In the genomic region with DNA sequence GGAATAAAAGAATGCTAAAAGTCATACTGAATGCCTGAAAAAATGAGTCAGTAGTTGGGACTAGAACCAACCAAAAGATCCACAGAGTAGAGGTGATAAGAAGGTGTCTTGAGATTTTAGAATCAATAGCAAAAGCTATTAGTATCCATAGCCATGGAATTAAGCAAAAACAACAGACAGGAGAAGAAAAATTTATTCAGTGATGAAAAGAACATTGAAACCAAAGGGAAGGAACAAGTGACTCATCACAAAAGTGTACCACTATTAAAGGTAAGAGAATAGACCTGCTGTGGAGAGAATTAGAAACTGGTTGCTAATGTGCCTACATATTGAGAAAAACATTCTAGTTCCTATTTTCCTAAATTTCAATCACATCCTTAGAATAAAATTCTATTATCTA, we compare ENCODE assay signal across 21 cellular contexts.
"Had no signal": no experiment of that assay in that cellular context is flagged by ENCODE, and none has a peak within 500 bp of the region (broad histone marks: within the 10 kb centered on the region; RNA-seq: fewer than 3 reads in every experiment).

No MANE protein-coding gene starts in this region.

- H3K27ac ChIP-seq: ascending aorta, dorsolateral prefrontal cortex, heart right ventricle, lower lobe of right lung, pancreas, testis, upper lobe of left lung, WERI-Rb-1 had no signal

- ATAC-seq: activated T-cell treated with anti-CD3 and anti-CD28 coated beads, Interleukin-2, amount 50 U/mL, for 72 hours; heart right ventricle; left colon; lower lobe of right lung; natural killer cell; pancreas; sciatic nerve; stimulated activated memory B cell treated with anti-CD40 and anti-IgM and Interleukin-4, amounts not matched to agents 10 μg/mL and 1 μg/mL and 100 μg/mL, for 72 hours had no signal

- FAIRE-seq: pancreas had no signal

- H3K27ac Mint-ChIP-seq: activated naive CD4-positive, alpha-beta T cell treated with anti-CD3 and anti-CD28 coated beads, Interleukin-2, amount 50 U/mL, for 24 hours; activated T-cell treated with anti-CD3 and anti-CD28 coated beads, Interleukin-2, amount 50 U/mL, for 72 hours; endodermal cell; immature natural killer cell; natural killer cell; stimulated activated memory B cell treated with anti-CD40 and anti-IgM and Interleukin-4, amounts not matched to agents 10 μg/mL and 1 μg/mL and 100 μg/mL, for 72 hours had no signal

- H3K4me1 ChIP-seq: ascending aorta, heart right ventricle, lower lobe of right lung, pancreas, testis, upper lobe of left lung had no signal

- H3K36me3 ChIP-seq: ascending aorta, heart right ventricle, lower lobe of right lung, pancreas, upper lobe of left lung, WERI-Rb-1 had no signal

- H3K36me3 Mint-ChIP-seq: activated naive CD4-positive, alpha-beta T cell treated with anti-CD3 and anti-CD28 coated beads, Interleukin-2, amount 50 U/mL, for 24 hours; immature natural killer cell; stimulated activated memory B cell treated with anti-CD40 and anti-IgM and Interleukin-4, amounts not matched to agents 10 μg/mL and 1 μg/mL and 100 μg/mL, for 72 hours had no signal

- H3K27me3 Mint-ChIP-seq: activated naive CD4-positive, alpha-beta T cell treated with anti-CD3 and anti-CD28 coated beads, Interleukin-2, amount 50 U/mL, for 24 hours; stimulated activated memory B cell treated with anti-CD40 and anti-IgM and Interleukin-4, amounts not matched to agents 10 μg/mL and 1 μg/mL and 100 μg/mL, for 72 hours had no signal

- H3K27me3 ChIP-seq: ascending aorta, dorsolateral prefrontal cortex, heart right ventricle, pancreas, testis, upper lobe of left lung had no signal

- DNase-seq: activated CD4-positive, alpha-beta T cell treated with anti-CD3 and anti-CD28 coated beads for 1 hour; activated CD8-positive, alpha-beta memory T cell treated with anti-CD3 and anti-CD28 coated beads for 24 hours; activated CD8-positive, alpha-beta memory T cell treated with anti-CD3 and anti-CD28 coated beads, Interleukin-2, amount 50 U/mL, for 48 hours; activated effector memory CD4-positive, alpha-beta T cell treated with anti-CD3 and anti-CD28 coated beads, Interleukin-2, amount 50 U/mL, for 16 hours; activated T-cell treated with anti-CD3 and anti-CD28 coated beads, Interleukin-2, amount 50 U/mL, for 72 hours; dorsolateral prefrontal cortex; endodermal cell; heart right ventricle; immature natural killer cell; left colon; lower lobe of right lung; natural killer cell; pancreas; stimulated activated CD4-positive, alpha-beta T cell treated with anti-CD3 and anti-CD28 coated beads, Interleukin-4, amount 100 ng/mL, for 24 hours; testis; upper lobe of left lung; WERI-Rb-1 had no signal

- H3K4me3 Mint-ChIP-seq: activated naive CD4-positive, alpha-beta T cell treated with anti-CD3 and anti-CD28 coated beads, Interleukin-2, amount 50 U/mL, for 24 hours; activated T-cell treated with anti-CD3 and anti-CD28 coated beads, Interleukin-2, amount 50 U/mL, for 72 hours; endodermal cell; immature natural killer cell; natural killer cell; stimulated activated memory B cell treated with anti-CD40 and anti-IgM and Interleukin-4, amounts not matched to agents 10 μg/mL and 1 μg/mL and 100 μg/mL, for 72 hours had no signal

- H3K9me3 ChIP-seq: lower lobe of right lung, pancreas, testis had no signal

- H3K4me1 Mint-ChIP-seq: activated naive CD4-positive, alpha-beta T cell treated with anti-CD3 and anti-CD28 coated beads, Interleukin-2, amount 50 U/mL, for 24 hours; endodermal cell; immature natural killer cell; natural killer cell; stimulated activated memory B cell treated with anti-CD40 and anti-IgM and Interleukin-4, amounts not matched to agents 10 μg/mL and 1 μg/mL and 100 μg/mL, for 72 hours had no signal

- H3K4me3 ChIP-seq: ascending aorta, dorsolateral prefrontal cortex, heart right ventricle, lower lobe of right lung, pancreas, testis, upper lobe of left lung had no signal
